ENCODE assay signal across 8 cellular contexts in the genomic region with DNA sequence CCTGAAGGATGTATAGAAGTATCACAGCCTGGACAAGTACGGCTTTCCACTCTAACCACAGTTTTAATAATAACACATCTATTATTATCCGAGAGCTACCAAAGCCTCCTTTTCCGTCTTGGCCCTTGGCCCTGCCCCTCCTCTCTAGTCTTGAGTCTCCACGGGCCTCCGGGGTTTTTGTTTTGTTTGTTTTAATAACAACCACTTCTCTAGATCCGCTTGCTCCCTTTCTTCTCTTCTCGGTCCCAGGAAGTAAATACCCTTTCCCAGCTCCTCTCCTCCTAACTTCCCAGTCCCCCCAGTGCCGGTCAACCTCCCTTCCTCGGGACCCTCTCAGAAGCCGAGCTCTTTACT. TPM values are rescaled to one million over a fixed set of nuclear protein-coding genes. Genes with fewer than 3 reads are reported as not detected.
DNase-seq lines count a peak whose midpoint lies in the region; ATAC-seq and TF ChIP-seq lines count a peak whose summit lies in the region.

No MANE protein-coding gene starts in this region.

- H3K27ac ChIP-seq in GM23248 (peak overlapping the region; percentile 92), heart left ventricle (peak overlapping the region; percentile 61 to 93 (median 86))

- no peaks in the 10 kb centered on the region for H3K9me3 ChIP-seq in GM23248 (ENCODE audit: low read depth)
- H3K9me3 ChIP-seq in heart left ventricle, result no peaks in the 10 kb centered on the region

- H3K27me3 ChIP-seq in GM23248 (replicated peaks; ENCODE audit: insufficient read depth), result no peaks in the 10 kb centered on the region
- no peaks in the 10 kb centered on the region for H3K27me3 ChIP-seq in heart left ventricle

- peaks cover 5% of the 10 kb centered on the region for H3K4me1 ChIP-seq in GM23248 (ENCODE audit: insufficient read depth)
- peaks cover 0 to 24% (median 8%) of the 10 kb centered on the region in 12 donors for H3K4me1 ChIP-seq in heart left ventricle

- peak overlapping the region; percentile 95 for H3K9ac ChIP-seq in GM23248

- in situ Hi-C loops in GM23248 (cut with MboI), result no loop called here

- H3K9me2 ChIP-seq in GM23248 (ENCODE audit: insufficient read depth), result no peaks in the 10 kb centered on the region

- H3F3A ChIP-seq in GM23248 (ENCODE audit: insufficient read depth), result no peaks in the 10 kb centered on the region

- peak in 3 of 4 donors; percentile 5 to 40 (median 28) for ATAC-seq in heart left ventricle
- ATAC-seq in HG03039 (IDR thresholded peaks at IDR 0.05; ENCODE audit: unreplicated experiment), result no peak
- ATAC-seq in HG03520 (IDR thresholded peaks at IDR 0.05; ENCODE audit: unreplicated experiment), result no peak

- peaks cover 36% of the 10 kb centered on the region for H3K79me2 ChIP-seq in GM23248 (ENCODE audit: insufficient read depth)

- peak overlapping the region; percentile 97 for H2AFZ ChIP-seq in GM23248

- no peak for TF ChIP-seq POLR2A in heart left ventricle (IDR thresholded peaks at IDR 0.05)

- H3K36me3 ChIP-seq in GM23248 (ENCODE audit: low read depth), result no peaks in the 10 kb centered on the region
- H3K36me3 ChIP-seq in heart left ventricle, result peaks cover 0 to 3% (median 0%) of the 10 kb centered on the region in 9 donors

- DNase-seq in GM23248, result peak; percentile 74
- DNase-seq in SW480 (ENCODE audit: low spot score), result peak; percentile 11
- DNase-seq in heart left ventricle, result peak; percentile 39 to 64 (median 58)
- DNase-seq in skeletal muscle cell (ENCODE audit: low read depth), result no peak
- no peak for DNase-seq in SK-N-DZ (ENCODE audit: low spot score)
- DNase-seq in NCI-H2171 (lab: John Stamatoyannopoulos, UW), result no peak

- H3K4me3 ChIP-seq in GM23248 (peak overlapping the region; percentile 96), heart left ventricle (peak overlapping the region; percentile 61 to 90 (median 80)), skeletal muscle cell (ENCODE audit: low read depth, low read length) (peak overlapping the region; percentile 81)

- peak overlapping the region; percentile 99 for H3K4me2 ChIP-seq in GM23248 (ENCODE audit: unreplicated experiment)

- H4K20me1 ChIP-seq in GM23248 (ENCODE audit: insufficient read depth), result no peaks in the 10 kb centered on the region

- no peak for TF ChIP-seq CTCF in heart left ventricle (IDR thresholded peaks at IDR 0.05)

- 1 to 2% methylated on average over 10 of the region's 10 CpGs for WGBS in GM23248 (ENCODE audit: low coverage in 1 of 2, low lambda C conversion rate in 2 of 2, missing lambda C conversion rate in 2 of 2), 2 experiments
- WGBS in heart left ventricle, 4 donors, result 0 to 1% (median 1%) methylated on average over 10 of the region's 10 CpGs

- intact Hi-C loops in heart left ventricle (cut with DNase I), result loop anchor here in 8 of 10 donors (2.0 to 10.0 kb wide), 5 partner anchors 302 to 462 kb away; a partner anchor contains a TSS

RNA-seq across cellular contexts. Expression of a gene that starts 0.6 kb away (rescaled TPM):
- 2.7 and 4.2 TPM in 2 replicates for total RNA-seq in GM23248 (2014; rRNA removed; shearing (Covaris generic))
- polyA plus RNA-seq in GM23248 (2016; fragmentation: Nextera tagmentation; extraction: Ambion mirVana) (3.6 and 4.0 TPM in 2 replicates), heart left ventricle (1 to 10 TPM in 1 of 2 donors, under 1 TPM in 1; 0.42 to 1.4 TPM)
- total RNA-seq in heart left ventricle, result 1 to 10 TPM; 1.2 to 3.6 (median 2.2) TPM
- polyA plus RNA-seq in SK-N-DZ (2014; cell fraction: cytosol; rRNA removed), result 3.6 and 5.4 TPM in 2 replicates
- polyA plus RNA-seq in SK-N-DZ (2014; cell fraction: nucleus; rRNA removed), result 3.9 and 4.0 TPM in 2 replicates

Comparison
In these comparisons a context has a peak if more than half of its experiments do, and no peak if none do; other contexts are left out.
1. DNase-seq: peak in GM23248 (single experiment), SW480 (single experiment) and heart left ventricle (5 of 5); none in skeletal muscle cell (single experiment), SK-N-DZ (single experiment) and NCI-H2171 (single experiment).
2. ATAC-seq: peak in heart left ventricle (3 of 4); none in HG03039 (single experiment) and HG03520 (single experiment).
3. Peak in every context shown above with its lines, with median percentiles within 50 percentile points of each other: H3K4me3 ChIP-seq.